11 cellular contexts compared by ENCODE assay signal in genomic region chr1:37919277-37919676, GRCh38. TPM values are rescaled to one million over a fixed set of nuclear protein-coding genes. Genes with fewer than 3 reads are reported as not detected.
A peak's percentile ranks its signal among the peaks of the same experiment; 100 is the strongest.
DNase-seq lines count a peak whose midpoint lies in the region; ATAC-seq and TF ChIP-seq lines count a peak whose summit lies in the region.
"Had no signal": no experiment of that assay in that cellular context is flagged by ENCODE, and none has a peak within 500 bp of the region (broad histone marks: within the 10 kb centered on the region; RNA-seq: fewer than 3 reads in every experiment).

No MANE protein-coding gene starts in this region.

- peak; percentile 31 for TF ChIP-seq CTCF in psoas muscle (IDR thresholded peaks at IDR 0.05)

- H3K9me3 ChIP-seq in psoas muscle = no peaks in the 10 kb centered on the region

- no peak overlapping the region for H3K27ac ChIP-seq in psoas muscle
- H3K27ac ChIP-seq: BLaER1 treated with 17β-estradiol and CSF1 and Interleukin-3, amounts not matched to agents 10 nM and 100 nM; epithelial cell of prostate had no signal

- H3K4me1 ChIP-seq in psoas muscle = peaks cover 24% of the 10 kb centered on the region

- H3K36me3 ChIP-seq in psoas muscle (ENCODE audit: insufficient read depth in 1 of 2, low read depth in 1 of 2) = no peaks in the 10 kb centered on the region

- no peak for TF ChIP-seq POLR2A in erythroblast (IDR thresholded peaks at IDR 0.05; ENCODE audit: low read length)

- no peak overlapping the region for H3K4me3 ChIP-seq in psoas muscle
- H3K4me3 ChIP-seq: BLaER1 treated with 17β-estradiol and CSF1 and Interleukin-3, amounts not matched to agents 10 nM and 100 nM had no signal

- intact Hi-C loops in psoas muscle (cut with DNase I) = no loop called here

- 54 to 71% (median 58%) methylated on average over 1 of the region's 1 CpG for WGBS in psoas muscle, 3 donors

- no peaks in the 10 kb centered on the region for H3K27me3 ChIP-seq in psoas muscle (ENCODE audit: insufficient read depth in 3 of 3, low read length in 2 of 3)
- H3K27me3 ChIP-seq: BLaER1 treated with 17β-estradiol and CSF1 and Interleukin-3, amounts not matched to agents 10 nM and 100 nM had no signal

- ATAC-seq in psoas muscle = peak in 1 of 4 donors; percentile 46
- ATAC-seq in GM18907 (IDR thresholded peaks at IDR 0.05; ENCODE audit: unreplicated experiment) = no peak

- DNase-seq in NCI-H526 (lab: John Stamatoyannopoulos, UW) = peak; percentile 69 to 79
- no peak for DNase-seq in NCI-H526 treated with DMSO at 0.1 percent for 48 hours (lab: John Stamatoyannopoulos, UW)
- peak; percentile 8 for DNase-seq in NCI-H69 (lab: John Stamatoyannopoulos, UW)
- DNase-seq in erythroblast (lab: John Stamatoyannopoulos, UW) = peak; percentile 58 to 59
- no peak for DNase-seq in psoas muscle
- DNase-seq in epidermal melanocyte (ENCODE audit: insufficient read length, low spot score) = no peak
- no peak for DNase-seq in activated CD8-positive, alpha-beta memory T cell treated with anti-CD3 and anti-CD28 coated beads for 24 hours
- DNase-seq: T1000 had no signal

RNA-seq across cellular contexts. Expression of gene INPP5B, which starts 27.6 kb away (rescaled TPM):
- total RNA-seq in psoas muscle = 10 to 100 TPM in 2 of 4 donors, 1 to 10 TPM in 2; 6.7 to 12.8 (median 9.3) TPM
- 1 to 10 TPM; 3.8 to 6.6 (median 4.5) TPM for polyA plus RNA-seq in psoas muscle

RNA-seq across cellular contexts. Expression of gene MTF1, which starts 59.9 kb away (rescaled TPM):
- 10 to 100 TPM; 13.3 to 18.8 (median 14.0) TPM for total RNA-seq in psoas muscle
- 10 to 100 TPM in 1 of 3 donors, 1 to 10 TPM in 2; 3.1 to 20.2 (median 6.0) TPM for polyA plus RNA-seq in psoas muscle

Comparison
In these comparisons a context has a peak if more than half of its experiments do, and no peak if none do; other contexts are left out.
1. DNase-seq: peak in NCI-H526 (2 of 2), NCI-H69 (single experiment) and erythroblast (2 of 2); none in NCI-H526 treated with DMSO at 0.1 percent for 48 hours (single experiment), psoas muscle (0 of 2), epidermal melanocyte (single experiment) and activated CD8-positive, alpha-beta memory T cell treated with anti-CD3 and anti-CD28 coated beads for 24 hours (single experiment).